In the genomic region with DNA sequence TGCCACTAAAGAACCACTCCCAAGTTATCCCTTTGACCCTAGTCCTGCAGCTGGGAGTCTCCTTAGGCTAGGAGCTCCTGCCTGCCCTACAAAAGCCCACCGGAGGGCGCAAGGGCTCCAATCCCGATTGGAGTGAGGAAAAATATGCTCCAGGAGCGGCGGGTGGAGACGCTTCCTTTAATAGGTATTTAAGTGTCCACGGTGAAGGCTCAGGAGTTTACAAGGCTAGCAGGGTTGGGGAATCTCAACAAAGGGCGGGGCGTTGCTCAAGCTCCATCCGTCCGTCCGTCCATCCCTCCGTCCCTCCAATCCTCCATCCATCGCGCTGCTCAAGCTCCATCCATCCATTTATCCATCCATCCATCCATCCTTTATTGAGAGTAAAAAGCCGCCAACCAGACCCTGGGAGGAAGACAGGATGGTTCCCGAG, we compare ENCODE assay signal across 8 cellular contexts. TPM values are rescaled to one million over a fixed set of nuclear protein-coding genes. Genes with fewer than 3 reads are reported as not detected.
A peak's percentile ranks its signal among the peaks of the same experiment; 100 is the strongest.
DNase-seq lines count a peak whose midpoint lies in the region; ATAC-seq lines count a peak whose summit lies in the region.

No MANE protein-coding gene starts in this region.

- peak overlapping the region; percentile 82 for H3K27ac ChIP-seq in KOPT-K1 (ENCODE audit: low read depth, low read length, poor library complexity, severe bottlenecking)

- ATAC-seq in GM19395 (IDR thresholded peaks at IDR 0.05; ENCODE audit: unreplicated experiment) = peak; percentile 21

- H3K36me3 ChIP-seq in KOPT-K1 (ENCODE audit: insufficient read depth, low read length) = peaks cover 17% of the 10 kb centered on the region; the same call in 1 of the 2 replicates

- peak; percentile 73 for DNase-seq in COLO668 (lab: John Stamatoyannopoulos, UW; ENCODE audit: unreplicated experiment)
- DNase-seq in SK-N-DZ (ENCODE audit: low spot score) = peak; percentile 79
- peak; percentile 52 for DNase-seq in dedifferentiated amniotic fluid mesenchymal stem cell (ENCODE audit: extremely low spot score)
- peak; percentile 88 for DNase-seq in left kidney (ENCODE audit: low read depth, low spot score)
- peak; percentile 62 for DNase-seq in stimulated activated CD8-positive, alpha-beta memory T cell treated with anti-CD3 and anti-CD28 coated beads, Interleukin-4, amount 100 ng/mL, for 48 hours
- no peak for DNase-seq in NCI-H1048 (lab: John Stamatoyannopoulos, UW)

- no peaks in the 10 kb centered on the region for H3K9me3 ChIP-seq in KOPT-K1 (ENCODE audit: insufficient read depth, low read length, poor library complexity, severe bottlenecking)

RNA-seq across cellular contexts. Expression of a gene that starts 0.6 kb away (rescaled TPM):
- 51.1 and 55.8 TPM in 2 replicates for polyA plus RNA-seq in SK-N-DZ (2014; cell fraction: cytosol; rRNA removed)
- polyA plus RNA-seq in SK-N-DZ (2014; cell fraction: nucleus; rRNA removed) = 43.3 and 43.6 TPM in 2 replicates

RNA-seq across cellular contexts. Expression of a gene that starts 10.8 kb away (rescaled TPM):
- 0.63 and 1.9 TPM in 2 replicates for polyA plus RNA-seq in SK-N-DZ (2014; cell fraction: cytosol; rRNA removed)
- polyA plus RNA-seq in SK-N-DZ (2014; cell fraction: nucleus; rRNA removed) = 21.0 and 32.2 TPM in 2 replicates

RNA-seq across cellular contexts. Expression of a gene that starts 23.3 kb away (rescaled TPM):
- 40.0 and 57.1 TPM in 2 replicates for polyA plus RNA-seq in SK-N-DZ (2014; cell fraction: cytosol; rRNA removed)
- polyA plus RNA-seq in SK-N-DZ (2014; cell fraction: nucleus; rRNA removed) = 114 and 154 TPM in 2 replicates

RNA-seq across cellular contexts. Expression of a gene that starts 42.3 kb away (rescaled TPM):
- polyA plus RNA-seq in SK-N-DZ (2014; cell fraction: cytosol; rRNA removed) = not detected in 2 replicates
- 0.12 and 0.32 TPM in 2 replicates for polyA plus RNA-seq in SK-N-DZ (2014; cell fraction: nucleus; rRNA removed)

RNA-seq across cellular contexts. Expression of a gene that starts 49.0 kb away (rescaled TPM):
- 16.8 and 40.0 TPM in 2 replicates for polyA plus RNA-seq in SK-N-DZ (2014; cell fraction: cytosol; rRNA removed)
- 18.0 and 25.7 TPM in 2 replicates for polyA plus RNA-seq in SK-N-DZ (2014; cell fraction: nucleus; rRNA removed)
